Comparison of ENCODE assay signal across 9 cellular contexts in the genomic region with DNA sequence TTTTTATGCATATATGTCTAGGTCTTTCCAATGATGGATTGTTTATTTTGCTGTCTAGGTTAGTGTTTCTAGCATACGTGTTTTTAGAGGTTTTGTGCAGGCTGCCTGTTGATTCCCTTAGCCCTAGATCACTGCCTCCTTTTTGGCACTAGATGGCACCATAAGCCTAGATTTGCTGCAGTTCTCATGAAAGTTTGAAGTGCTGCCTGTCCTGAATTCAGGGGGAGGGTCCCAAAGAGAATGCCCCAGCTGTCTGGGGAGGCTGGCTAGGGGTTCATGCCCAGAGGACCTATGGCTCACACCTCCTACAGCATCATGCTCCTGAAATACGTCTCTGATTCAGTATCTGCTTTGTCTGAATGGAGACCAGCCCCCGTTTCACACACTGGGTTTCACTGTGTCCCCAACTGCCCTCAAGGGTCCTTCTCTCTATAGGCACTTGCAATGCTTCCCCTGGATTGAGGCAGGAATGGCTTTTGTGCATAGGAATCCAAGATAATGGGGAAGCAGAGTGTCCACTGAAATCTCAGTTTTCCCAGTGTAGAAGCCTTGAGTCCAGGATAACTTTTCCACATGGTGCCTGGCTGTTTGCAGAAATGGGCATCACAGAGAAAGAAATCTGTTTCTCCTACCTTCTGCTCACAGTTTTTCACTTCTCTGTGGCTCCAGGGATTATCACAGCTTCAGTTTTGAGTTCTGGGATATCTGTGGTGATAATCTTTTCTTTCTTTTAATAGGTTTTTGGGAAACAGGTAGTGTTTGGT.
DNase-seq lines count a peak whose midpoint lies in the region; ATAC-seq and TF ChIP-seq lines count a peak whose summit lies in the region.
"Had no signal": no experiment of that assay in that cellular context is flagged by ENCODE, and none has a peak within 500 bp of the region (broad histone marks: within the 10 kb centered on the region; RNA-seq: fewer than 3 reads in every experiment).

No MANE protein-coding gene starts in this region.

- in situ Hi-C loops in astrocyte of the cerebellum (cut with HindIII; ENCODE audit: low sequenced_read_pairs) = no loop called here

- no peak for ATAC-seq in GM19395 (IDR thresholded peaks at IDR 0.05; ENCODE audit: unreplicated experiment)

- peak; percentile 90 for TF ChIP-seq CTCF in astrocyte of the cerebellum (IDR thresholded peaks at IDR 0.05; ENCODE audit: low read depth, low read length, missing control alignments)

- peak; percentile 50 for DNase-seq in NCI-H1436 (lab: John Stamatoyannopoulos, UW)
- DNase-seq in NCI-H1436 treated with DMSO at 0.1 percent for 48 hours (lab: John Stamatoyannopoulos, UW) = no peak
- DNase-seq in NCI-H1105 treated with DMSO at 0.1 percent for 48 hours (lab: John Stamatoyannopoulos, UW) = peak; percentile 70
- DNase-seq in T follicular helper cell (ENCODE audit: low read depth) = peak; percentile 30
- DNase-seq in astrocyte of the cerebellum (ENCODE audit: low read depth) = peak; percentile 55
- DNase-seq in hippocampal formation (lab: John Stamatoyannopoulos, UW) = peak; percentile 10 to 15
- peak; percentile 35 for DNase-seq in stimulated activated CD4-positive, alpha-beta T cell treated with anti-CD3 and anti-CD28 coated beads, Interleukin-15, amount 100 ng/mL, for 24 hours

- no peak overlapping the region for H3K4me3 ChIP-seq in astrocyte of the cerebellum (ENCODE audit: low read depth, low read length)
- H3K4me3 ChIP-seq: BLaER1 had no signal
